Comparison of ENCODE assay signal across 8 cellular contexts in genomic region chrX:123859828-123860505, GRCh38. TPM values are rescaled to one million over a fixed set of nuclear protein-coding genes. Genes with fewer than 3 reads are reported as not detected.
DNase-seq lines count a peak whose midpoint lies in the region; ATAC-seq, FAIRE-seq and TF ChIP-seq lines count a peak whose summit lies in the region.

TSS of gene XIAP (plus strand) at chrX:123860053. CDS start at chrX:123885663, 25,610 bp downstream.

- peak within 1 kb of the TSS; percentile 88 for H3K27ac Mint-ChIP-seq in activated B cell treated with CpG ODN at 0.5 μM for 24 hours

- ATAC-seq in HG02981 (IDR thresholded peaks at IDR 0.05; ENCODE audit: unreplicated experiment) (peak; percentile 82), activated B cell treated with CpG ODN at 0.5 μM for 24 hours (ENCODE audit: low read depth) (peak; percentile 82)

- intact Hi-C loops in activated B cell treated with CpG ODN at 0.5 μM for 24 hours (cut with micrococcal nuclease), result loop anchor here (1.0 to 2.0 kb wide), 5 partner anchors 9 to 100 kb away; no protein-coding TSS in a partner anchor

- CTCF ChIA-PET in activated B cell treated with CpG ODN at 0.5 μM for 24 hours (lab: Charles Lee), result interaction anchor here (1.0 kb wide), 1 partner anchor 27 kb away, joined by 3 read pairs; no protein-coding TSS in a partner anchor

- POLR2A ChIA-PET in activated B cell treated with CpG ODN at 0.5 μM for 24 hours (lab: Charles Lee), result interaction anchor here (0.6 to 2.0 kb wide), 11 partner anchors 9 to 165 kb away, joined by 3 to 11 read pairs (median 6); no protein-coding TSS in a partner anchor

- no peaks in the 10 kb centered on the region for H3K27me3 Mint-ChIP-seq in activated B cell treated with CpG ODN at 0.5 μM for 24 hours

- peak within 1 kb of the TSS; percentile 89 for H3K4me3 Mint-ChIP-seq in activated B cell treated with CpG ODN at 0.5 μM for 24 hours

- FAIRE-seq in A204.1 (lab: Jason Lieb, UNC) (peak; percentile 74), GM18507 (lab: Jason Lieb, UNC) (peak; percentile 71)

- H3K9me3 Mint-ChIP-seq in activated B cell treated with CpG ODN at 0.5 μM for 24 hours, result no peaks in the 10 kb centered on the region

- DNase-seq in GM18507 (ENCODE audit: extremely low spot score, insufficient read length, low read depth) (peak; percentile 56), NCI-H2171 (lab: John Stamatoyannopoulos, UW) (peak; percentile 57), activated B cell treated with CpG ODN at 0.5 μM for 24 hours (peak; percentile 69), caudate nucleus (lab: John Stamatoyannopoulos, UW) (peak in 58 of 61 donors; percentile 15 to 87 (median 66)), inferior parietal cortex (ENCODE audit: extremely low spot score) (peak; percentile 55)
- peak; percentile 48 for DNase-seq in stimulated activated CD4-positive, alpha-beta T cell treated with anti-CD3 and anti-CD28 coated beads, Interleukin-12 subunit alpha, Interleukin-12 subunit beta, amount 100 ng/mL, for 4 hours

- peaks cover 19% of the 10 kb centered on the region for H3K4me1 Mint-ChIP-seq in activated B cell treated with CpG ODN at 0.5 μM for 24 hours

- no peak for TF ChIP-seq CTCF in activated B cell treated with CpG ODN at 0.5 μM for 24 hours (IDR thresholded peaks at IDR 0.05)

- H3K36me3 Mint-ChIP-seq in activated B cell treated with CpG ODN at 0.5 μM for 24 hours (ENCODE audit: low read depth), result peaks cover 5% of the 10 kb centered on the region

- peak within 1 kb of the TSS; percentile 88 for H3K27ac ChIP-seq in caudate nucleus (ENCODE audit: low read depth, low read length)

RNA-seq across cellular contexts. Expression of gene XIAP, which starts in this region (rescaled TPM):
- 32.0 and 43.6 TPM in 2 replicates for total RNA-seq in activated B cell treated with CpG ODN at 0.5 μM for 24 hours

Comparison
In these comparisons a context has a peak if more than half of its experiments do, and no peak if none do; other contexts are left out.
1. Peak in every context shown above with its lines: DNase-seq, ATAC-seq and H3K27ac ChIP-seq.